ENCODE assay signal across 17 cellular contexts in genomic region chr9:136833381-136834142, GRCh38.
"Had no signal": no experiment of that assay in that cellular context is flagged by ENCODE, and none has a peak within 500 bp of the region (broad histone marks: within the 10 kb centered on the region; RNA-seq: fewer than 3 reads in every experiment).

No MANE protein-coding gene starts in this region.

- H3K27me3 Mint-ChIP-seq: activated CD4-positive, alpha-beta T cell treated with anti-CD3 and anti-CD28 coated beads, Interleukin-2, amount 10 ng/mL, durations not matched to agents 7 days and 5 days; activated naive CD8-positive, alpha-beta T cell treated with anti-CD3 and anti-CD28 coated beads, Interleukin-2, amount 10 ng/mL, durations not matched to agents 7 days and 5 days; memory B cell; T-helper 17 cell had no signal

- H3K4me3 Mint-ChIP-seq: activated CD4-positive, alpha-beta T cell treated with anti-CD3 and anti-CD28 coated beads, Interleukin-2, amount 10 ng/mL, durations not matched to agents 7 days and 5 days; activated naive CD8-positive, alpha-beta T cell treated with anti-CD3 and anti-CD28 coated beads, Interleukin-2, amount 10 ng/mL, durations not matched to agents 7 days and 5 days; activated T-helper 1 cell treated with anti-CD3 and anti-CD28 coated beads, Interleukin-12 subunit alpha, Interleukin-12 subunit beta, Interleukin-2, Interleukin-4 antibody, amounts not matched to agents 30 ng/mL and 10 ng/mL and 1 ng/mL, durations not matched to agents 14 hours and 24 hours and 36 hours; memory B cell; stimulated activated effector memory CD8-positive, alpha-beta T cell treated with anti-CD3 and anti-CD28 coated beads, Interleukin-12 subunit alpha, Interleukin-12 subunit beta, amount 100 ng/mL, for 72 hours; T-helper 17 cell had no signal

- H3K36me3 ChIP-seq: uterus had no signal

- H3K27ac ChIP-seq: brain microvascular endothelial cell, pancreas, thyroid gland, uterus had no signal

- H3K36me3 Mint-ChIP-seq: activated naive CD8-positive, alpha-beta T cell treated with anti-CD3 and anti-CD28 coated beads, Interleukin-2, amount 10 ng/mL, durations not matched to agents 7 days and 5 days had no signal

- H3K9me3 ChIP-seq: pancreas, thyroid gland, uterus had no signal

- H3K27me3 ChIP-seq: brain microvascular endothelial cell, pancreas, thyroid gland, uterus had no signal

- DNase-seq: activated CD4-positive, alpha-beta T cell treated with anti-CD3 and anti-CD28 coated beads, Interleukin-2, amount 10 ng/mL, durations not matched to agents 7 days and 5 days; activated CD4-positive, CD25-positive, alpha-beta regulatory T cell; activated CD8-positive, alpha-beta memory T cell treated with anti-CD3 and anti-CD28 coated beads, Interleukin-2, amount 50 U/mL, for 48 hours; activated naive CD4-positive, alpha-beta T cell; activated naive CD8-positive, alpha-beta T cell treated with anti-CD3 and anti-CD28 coated beads, Interleukin-2, amount 10 ng/mL, durations not matched to agents 7 days and 5 days; brain microvascular endothelial cell; stimulated activated CD4-positive, alpha-beta T cell treated with anti-CD3 and anti-CD28 coated beads, Interleukin-1b, Interleukin-23, amount 100 ng/mL, for 48 hours; T-helper 17 cell; thyroid gland; uterus had no signal

- FAIRE-seq: frontal cortex, islet of Langerhans, pancreas had no signal

- H3K4me1 Mint-ChIP-seq: activated CD4-positive, alpha-beta T cell treated with anti-CD3 and anti-CD28 coated beads, Interleukin-2, amount 10 ng/mL, durations not matched to agents 7 days and 5 days; activated naive CD8-positive, alpha-beta T cell treated with anti-CD3 and anti-CD28 coated beads, Interleukin-2, amount 10 ng/mL, durations not matched to agents 7 days and 5 days; memory B cell; stimulated activated effector memory CD8-positive, alpha-beta T cell treated with anti-CD3 and anti-CD28 coated beads, Interleukin-12 subunit alpha, Interleukin-12 subunit beta, amount 100 ng/mL, for 72 hours; T-helper 17 cell had no signal

- H3K4me3 ChIP-seq: pancreas, thyroid gland, uterus had no signal

- H3K4me1 ChIP-seq: pancreas, thyroid gland, uterus had no signal

- ATAC-seq: left lobe of liver; pancreas; stimulated activated effector memory CD8-positive, alpha-beta T cell treated with anti-CD3 and anti-CD28 coated beads, Interleukin-12 subunit alpha, Interleukin-12 subunit beta, amount 100 ng/mL, for 72 hours; T-helper 17 cell had no signal

- H3K27ac Mint-ChIP-seq: activated CD4-positive, alpha-beta T cell treated with anti-CD3 and anti-CD28 coated beads, Interleukin-2, amount 10 ng/mL, durations not matched to agents 7 days and 5 days; activated naive CD8-positive, alpha-beta T cell treated with anti-CD3 and anti-CD28 coated beads, Interleukin-2, amount 10 ng/mL, durations not matched to agents 7 days and 5 days; activated T-helper 1 cell treated with anti-CD3 and anti-CD28 coated beads, Interleukin-12 subunit alpha, Interleukin-12 subunit beta, Interleukin-2, Interleukin-4 antibody, amounts not matched to agents 30 ng/mL and 10 ng/mL and 1 ng/mL, durations not matched to agents 14 hours and 24 hours and 36 hours; memory B cell; stimulated activated effector memory CD8-positive, alpha-beta T cell treated with anti-CD3 and anti-CD28 coated beads, Interleukin-12 subunit alpha, Interleukin-12 subunit beta, amount 100 ng/mL, for 72 hours; T-helper 17 cell had no signal

- H3K9me3 Mint-ChIP-seq: activated CD4-positive, alpha-beta T cell treated with anti-CD3 and anti-CD28 coated beads, Interleukin-2, amount 10 ng/mL, durations not matched to agents 7 days and 5 days; activated naive CD8-positive, alpha-beta T cell treated with anti-CD3 and anti-CD28 coated beads, Interleukin-2, amount 10 ng/mL, durations not matched to agents 7 days and 5 days; activated T-helper 1 cell treated with anti-CD3 and anti-CD28 coated beads, Interleukin-12 subunit alpha, Interleukin-12 subunit beta, Interleukin-2, Interleukin-4 antibody, amounts not matched to agents 30 ng/mL and 10 ng/mL and 1 ng/mL, durations not matched to agents 14 hours and 24 hours and 36 hours; memory B cell; stimulated activated effector memory CD8-positive, alpha-beta T cell treated with anti-CD3 and anti-CD28 coated beads, Interleukin-12 subunit alpha, Interleukin-12 subunit beta, amount 100 ng/mL, for 72 hours had no signal
